ENCODE assay signal across 18 cellular contexts in the genomic region with DNA sequence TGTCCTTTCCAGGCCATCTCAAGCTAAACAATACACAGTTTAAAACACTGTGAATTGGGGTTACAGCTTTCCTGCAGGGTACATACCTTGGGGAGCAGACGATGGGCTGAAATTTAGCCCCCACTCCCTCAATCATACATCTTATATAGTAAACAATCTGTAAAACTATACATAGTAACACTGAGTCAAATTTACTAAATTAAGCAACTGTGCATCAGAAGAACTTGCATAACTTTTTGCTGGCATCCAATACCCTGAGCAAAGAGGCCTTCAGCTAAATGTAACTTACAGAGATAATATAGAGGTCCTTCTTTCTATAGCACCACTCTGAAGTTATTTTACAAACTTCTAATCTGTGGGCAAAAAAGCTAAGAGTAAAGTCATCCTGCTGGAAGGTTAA.
"Had no signal": no experiment of that assay in that cellular context is flagged by ENCODE, and none has a peak within 500 bp of the region (broad histone marks: within the 10 kb centered on the region; RNA-seq: fewer than 3 reads in every experiment).

No MANE protein-coding gene starts in this region.

- H3K9me3 ChIP-seq: esophagus squamous epithelium, gastrocnemius medialis, lower lobe of right lung, neutrophil, right atrium auricular region, testis had no signal

- ATAC-seq: left lung; lower lobe of right lung; stimulated activated effector memory CD8-positive, alpha-beta T cell treated with anti-CD3 and anti-CD28 coated beads, Interleukin-12 subunit alpha, Interleukin-12 subunit beta, amount 100 ng/mL, for 72 hours had no signal

- H3K4me1 Mint-ChIP-seq: memory B cell; naive B cell; nephron; stimulated activated effector memory CD8-positive, alpha-beta T cell treated with anti-CD3 and anti-CD28 coated beads, Interleukin-12 subunit alpha, Interleukin-12 subunit beta, amount 100 ng/mL, for 72 hours had no signal

- H3K36me3 Mint-ChIP-seq: memory B cell; naive B cell; stimulated activated effector memory CD8-positive, alpha-beta T cell treated with anti-CD3 and anti-CD28 coated beads, Interleukin-12 subunit alpha, Interleukin-12 subunit beta, amount 100 ng/mL, for 72 hours had no signal

- H3K27me3 ChIP-seq: cardiac muscle cell, esophagus squamous epithelium, gastrocnemius medialis, left lung, neutrophil, right atrium auricular region, testis, tibial nerve had no signal

- H3K27ac Mint-ChIP-seq: memory B cell; naive B cell; nephron; stimulated activated effector memory CD8-positive, alpha-beta T cell treated with anti-CD3 and anti-CD28 coated beads, Interleukin-12 subunit alpha, Interleukin-12 subunit beta, amount 100 ng/mL, for 72 hours; stimulated activated naive CD8-positive, alpha-beta T cell treated with anti-CD3 and anti-CD28 coated beads, Interleukin-15, Interleukin-2, amounts not matched to agents 100 ng/mL and 50 ng/mL, for 24 hours had no signal

- H3K4me3 Mint-ChIP-seq: memory B cell; naive B cell; nephron; stimulated activated effector memory CD8-positive, alpha-beta T cell treated with anti-CD3 and anti-CD28 coated beads, Interleukin-12 subunit alpha, Interleukin-12 subunit beta, amount 100 ng/mL, for 72 hours; stimulated activated naive CD8-positive, alpha-beta T cell treated with anti-CD3 and anti-CD28 coated beads, Interleukin-15, Interleukin-2, amounts not matched to agents 100 ng/mL and 50 ng/mL, for 24 hours had no signal

- H3K4me1 ChIP-seq: left lung, lower lobe of right lung, testis had no signal

- H3K27ac ChIP-seq: cardiac muscle cell, esophagus squamous epithelium, left lung, lower lobe of right lung, neutrophil, right atrium auricular region, testis, tibial nerve had no signal

- H3K4me3 ChIP-seq: cardiac muscle cell, esophagus squamous epithelium, gastrocnemius medialis, left lung, lower lobe of right lung, right atrium auricular region, testis, tibial nerve had no signal

- H3K27me3 Mint-ChIP-seq: memory B cell; naive B cell; stimulated activated naive CD8-positive, alpha-beta T cell treated with anti-CD3 and anti-CD28 coated beads, Interleukin-15, Interleukin-2, amounts not matched to agents 100 ng/mL and 50 ng/mL, for 24 hours had no signal

- H3K36me3 ChIP-seq: cardiac muscle cell, esophagus squamous epithelium, gastrocnemius medialis, left lung, lower lobe of right lung, neutrophil, right atrium auricular region, tibial nerve had no signal

- H3K9me3 Mint-ChIP-seq: memory B cell; stimulated activated effector memory CD8-positive, alpha-beta T cell treated with anti-CD3 and anti-CD28 coated beads, Interleukin-12 subunit alpha, Interleukin-12 subunit beta, amount 100 ng/mL, for 72 hours; stimulated activated naive CD8-positive, alpha-beta T cell treated with anti-CD3 and anti-CD28 coated beads, Interleukin-15, Interleukin-2, amounts not matched to agents 100 ng/mL and 50 ng/mL, for 24 hours had no signal

- DNase-seq: esophagus squamous epithelium; gastrocnemius medialis; glutamatergic neuron; left lung; lower lobe of right lung; midbrain; naive B cell; stimulated activated CD4-positive, alpha-beta T cell treated with anti-CD3 and anti-CD28 coated beads, Interleukin-4, amount 100 ng/mL, for 1 hour; stimulated activated CD8-positive, alpha-beta memory T cell treated with anti-CD3 and anti-CD28 coated beads, Interleukin-4, amount 100 ng/mL, for 48 hours; testis had no signal
